9 cellular contexts compared by ENCODE assay signal in the genomic region with DNA sequence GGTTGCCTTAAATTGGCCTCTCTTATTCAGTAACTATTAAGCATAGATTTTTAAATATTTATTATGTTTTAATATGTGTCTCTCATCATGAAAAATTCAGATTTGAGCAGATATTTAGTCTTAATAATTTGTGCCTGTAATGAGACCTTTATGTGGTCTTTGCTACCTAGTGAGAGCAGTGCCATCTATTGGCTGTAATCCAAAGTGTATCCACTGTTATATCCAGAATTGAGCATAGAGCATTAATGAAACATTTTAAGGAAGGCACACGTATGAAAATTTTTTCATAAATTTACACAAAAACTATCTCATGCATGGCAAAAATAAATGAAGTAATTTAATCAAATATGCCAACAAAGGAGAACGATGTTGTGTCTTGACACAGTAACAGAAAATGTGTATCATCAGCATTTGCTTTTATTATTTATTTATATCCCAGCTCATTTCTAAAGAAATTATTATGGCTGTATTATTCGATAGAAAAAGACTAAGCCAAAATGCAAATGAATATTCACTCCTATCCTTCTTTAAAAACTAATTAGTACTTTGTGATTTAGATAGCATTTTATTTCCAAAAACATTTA.
DNase-seq lines count a peak whose midpoint lies in the region; ATAC-seq and TF ChIP-seq lines count a peak whose summit lies in the region.
"Had no signal": no experiment of that assay in that cellular context is flagged by ENCODE, and none has a peak within 500 bp of the region (broad histone marks: within the 10 kb centered on the region; RNA-seq: fewer than 3 reads in every experiment).

No MANE protein-coding gene starts in this region.

- no peaks in the 10 kb centered on the region for H3K36me3 ChIP-seq in endodermal cell (ENCODE audit: control insufficient read depth, insufficient read depth, low read length)
- H3K36me3 ChIP-seq in effector memory CD4-positive, alpha-beta T cell (ENCODE audit: control insufficient read depth, insufficient read depth, low read length): no peaks in the 10 kb centered on the region

- H3K36me3 Mint-ChIP-seq in endodermal cell (ENCODE audit: low read depth): no peaks in the 10 kb centered on the region
- H3K36me3 Mint-ChIP-seq: activated naive CD4-positive, alpha-beta T cell treated with anti-CD3 and anti-CD28 coated beads, Interleukin-2, amount 50 U/mL, for 72 hours had no signal

- peak; percentile 41 for DNase-seq in SIG-M5 treated with dmso at 0.1 percent for 504 hours (lab: John Stamatoyannopoulos, UW; ENCODE audit: unreplicated experiment)
- no peak for DNase-seq in SIG-M5 (lab: John Stamatoyannopoulos, UW)
- DNase-seq in NCI-H526 (lab: John Stamatoyannopoulos, UW): peak; percentile 19 to 65
- DNase-seq in endodermal cell: no peak
- DNase-seq in stromal cell of bone marrow (ENCODE audit: low read depth): peak; percentile 9
- DNase-seq in effector memory CD4-positive, alpha-beta T cell: no peak
- DNase-seq in GOT3 (lab: John Stamatoyannopoulos, UW): no peak

- H3K27ac Mint-ChIP-seq in endodermal cell: no peak overlapping the region
- H3K27ac Mint-ChIP-seq: activated naive CD4-positive, alpha-beta T cell treated with anti-CD3 and anti-CD28 coated beads, Interleukin-2, amount 50 U/mL, for 72 hours had no signal

- no peaks in the 10 kb centered on the region for H3K9me3 Mint-ChIP-seq in endodermal cell
- H3K9me3 Mint-ChIP-seq: activated naive CD4-positive, alpha-beta T cell treated with anti-CD3 and anti-CD28 coated beads, Interleukin-2, amount 50 U/mL, for 72 hours had no signal

- peaks cover 2% of the 10 kb centered on the region for H3K4me1 Mint-ChIP-seq in endodermal cell

- H3K4me3 ChIP-seq in endodermal cell (ENCODE audit: low read length): no peak overlapping the region
- H3K4me3 ChIP-seq in effector memory CD4-positive, alpha-beta T cell (ENCODE audit: insufficient read depth, low read depth, low read length, poor library complexity, severe bottlenecking): no peak overlapping the region

- H3K27ac ChIP-seq in endodermal cell (ENCODE audit: low read depth, low read length): no peak overlapping the region
- H3K27ac ChIP-seq in effector memory CD4-positive, alpha-beta T cell (ENCODE audit: insufficient read depth, low read length, poor library complexity, severe bottlenecking): no peak overlapping the region

- H3K4me3 Mint-ChIP-seq in endodermal cell: no peak overlapping the region

- no peaks in the 10 kb centered on the region for H3K27me3 Mint-ChIP-seq in endodermal cell (ENCODE audit: insufficient read depth)

- H3K9me3 ChIP-seq in endodermal cell (ENCODE audit: control insufficient read depth, low read length): no peaks in the 10 kb centered on the region
- no peaks in the 10 kb centered on the region for H3K9me3 ChIP-seq in effector memory CD4-positive, alpha-beta T cell (ENCODE audit: control insufficient read depth, low read length)

- WGBS in endodermal cell (ENCODE audit: insufficient coverage in 1 of 2, insufficient read length in 1 of 2), 2 experiments: 12% methylated on average over 2 of the region's 3 CpGs; no CpG with 5 or more reads in 1 of the 2 experiments

- H3K27me3 ChIP-seq in endodermal cell (ENCODE audit: control insufficient read depth, insufficient read depth, low read length, poor library complexity, severe bottlenecking): no peaks in the 10 kb centered on the region
- H3K27me3 ChIP-seq in effector memory CD4-positive, alpha-beta T cell (replicated peaks; ENCODE audit: control insufficient read depth, insufficient read depth, low read length, poor library complexity, severe bottlenecking): no peaks in the 10 kb centered on the region

- peaks cover 10% of the 10 kb centered on the region for H3K4me1 ChIP-seq in endodermal cell (ENCODE audit: control insufficient read depth, insufficient read depth, low read length)
- H3K4me1 ChIP-seq in effector memory CD4-positive, alpha-beta T cell (ENCODE audit: control insufficient read depth, insufficient read depth, low read length, poor library complexity, severe bottlenecking): no peaks in the 10 kb centered on the region

- ATAC-seq in HG02981 (IDR thresholded peaks at IDR 0.05; ENCODE audit: unreplicated experiment): peak; percentile 57

- TF ChIP-seq CTCF in endodermal cell (conservative IDR thresholded peaks at IDR 0.05): peak; percentile 85

- H3K9ac ChIP-seq in endodermal cell (ENCODE audit: extremely low read depth, low read length, poor library complexity, severe bottlenecking): no peak overlapping the region

Comparison
In these comparisons a context has a peak if more than half of its experiments do, and no peak if none do; other contexts are left out.
1. DNase-seq: peak in SIG-M5 treated with dmso at 0.1 percent for 504 hours (single experiment), NCI-H526 (2 of 2) and stromal cell of bone marrow (single experiment); none in SIG-M5 (single experiment), endodermal cell (single experiment), effector memory CD4-positive, alpha-beta T cell (0 of 3) and GOT3 (single experiment).